In genomic region chr22:45503071-45503815, GRCh38 we compare ENCODE assay signal across 9 cellular contexts. TPM values are rescaled to one million over a fixed set of nuclear protein-coding genes. Genes with fewer than 3 reads are reported as not detected.
DNase-seq lines count a peak whose midpoint lies in the region; TF ChIP-seq lines count a peak whose summit lies in the region.
"Had no signal": no experiment of that assay in that cellular context is flagged by ENCODE, and none has a peak within 500 bp of the region (broad histone marks: within the 10 kb centered on the region; RNA-seq: fewer than 3 reads in every experiment).

No MANE protein-coding gene starts in this region.

- peaks cover 48% of the 10 kb centered on the region for H3K36me3 Mint-ChIP-seq in Caco-2 (ENCODE audit: insufficient read depth, unreplicated experiment)

- DNase-seq in Caco-2 = peak in 1 of 2 experiments; percentile 42
- peak; percentile 20 for DNase-seq in RWPE1 (ENCODE audit: low spot score)
- DNase-seq in fibroblast of villous mesenchyme (ENCODE audit: low read depth) = no peak
- DNase-seq in prostate gland (ENCODE audit: low spot score) = no peak
- DNase-seq in GOT3 (lab: John Stamatoyannopoulos, UW) = no peak
- DNase-seq in HPDE6-E6E7 (ENCODE audit: extremely low spot score) = no peak
- no peak for DNase-seq in NCI-H2196 (lab: John Stamatoyannopoulos, UW; ENCODE audit: unreplicated experiment)
- DNase-seq in NCI-H1092 treated with DMSO at 0.1 percent for 48 hours (lab: John Stamatoyannopoulos, UW) = no peak

- H3K27me3 ChIP-seq in Caco-2 (replicated peaks; ENCODE audit: control insufficient read depth, insufficient read depth, low read length) (no peaks in the 10 kb centered on the region), prostate gland (replicated peaks; ENCODE audit: insufficient read depth) (peaks cover 2% of the 10 kb centered on the region)

- peak overlapping the region; percentile 93 for H3K4me3 Mint-ChIP-seq in Caco-2 (ENCODE audit: unreplicated experiment)

- H3K27ac ChIP-seq in RWPE1 = peak overlapping the region; percentile 72
- peak overlapping the region; percentile 67 to 74 for H3K27ac ChIP-seq in prostate gland

- H3K27ac Mint-ChIP-seq in Caco-2 (ENCODE audit: unreplicated experiment) = peak overlapping the region; percentile 90

- H3K4me3 ChIP-seq in Caco-2 (ENCODE audit: low read depth, low read length) (peak overlapping the region; percentile 90), fibroblast of villous mesenchyme (ENCODE audit: low read depth, low read length) (peak overlapping the region; percentile 100), prostate gland (peak overlapping the region; percentile 46 to 48)

- TSS peak; percentile 58 for BruUV-seq in Caco-2 (replicated peaks; lab: Mats Ljungman, UMichigan)

- TF ChIP-seq CTCF in Caco-2 (IDR thresholded peaks at IDR 0.05; ENCODE audit: insufficient read depth in 1 of 2, low read depth in 1 of 2, low read length in 1 of 2, severe bottlenecking in 1 of 2, unreplicated experiment in 1 of 2) (no peak), RWPE1 (conservative IDR thresholded peaks at IDR 0.05; ENCODE audit: low read depth) (no peak), fibroblast of villous mesenchyme (IDR thresholded peaks at IDR 0.05; ENCODE audit: insufficient read depth, low read depth, low read length) (no peak), prostate gland (IDR thresholded peaks at IDR 0.05) (no peak)

- no peaks in the 10 kb centered on the region for H3K27me3 Mint-ChIP-seq in Caco-2 (ENCODE audit: insufficient read depth, unreplicated experiment)

- TF ChIP-seq POLR2A in prostate gland (IDR thresholded peaks at IDR 0.05) = no peak

- intact Hi-C loops in Caco-2 (cut with micrococcal nuclease; ENCODE audit: unreplicated experiment) (no loop called here), prostate gland (cut with DNase I) (no loop called here)

- POLR2A ChIA-PET in Caco-2 (lab: Charles Lee) (interaction anchor here (1.7 kb wide), 1 partner anchor 19 kb away, joined by 10 read pairs; no protein-coding TSS in a partner anchor), RWPE1 (lab: Yijun Ruan, JAX; ENCODE audit: low non-redundant PET) (no interaction called here)

- CTCF ChIA-PET in Caco-2 (lab: Charles Lee) = interaction anchor here (0.8 to 0.9 kb wide), 2 partner anchors 15 to 61 kb away, joined by 3 read pairs; no protein-coding TSS in a partner anchor
- CTCF ChIA-PET in RWPE1 (lab: Yijun Ruan, JAX) = interaction anchor here (0.7 to 0.9 kb wide), 2 partner anchors 16 to 51 kb away, joined by 3 read pairs; no protein-coding TSS in a partner anchor

- H3K4me1 ChIP-seq in Caco-2 = peaks cover 36% of the 10 kb centered on the region
- H3K4me1 ChIP-seq in prostate gland (replicated peaks) = no peaks in the 10 kb centered on the region

- H3K9me3 ChIP-seq in Caco-2 (no peaks in the 10 kb centered on the region), prostate gland (no peaks in the 10 kb centered on the region)

- WGBS in prostate gland = 20% methylated on average over 31 of the region's 51 CpGs

- H3K36me3 ChIP-seq in Caco-2 (ENCODE audit: control insufficient read depth, insufficient read depth, low read length) (no peaks in the 10 kb centered on the region; the same call in 1 of the 2 replicates), prostate gland (no peaks in the 10 kb centered on the region)

- peaks cover 19% of the 10 kb centered on the region for H3K4me1 Mint-ChIP-seq in Caco-2 (ENCODE audit: low read depth, unreplicated experiment)

- H3K9me3 Mint-ChIP-seq in Caco-2 (ENCODE audit: unreplicated experiment) = no peaks in the 10 kb centered on the region

RNA-seq across cellular contexts. Expression of gene FBLN1, which starts 0.6 kb away (rescaled TPM):
- total RNA-seq in Caco-2 (2022) (510 and 519 TPM in 2 replicates), fibroblast of villous mesenchyme (102 and 256 TPM in 2 replicates), prostate gland (100 to 1,000 TPM; 125 to 144 TPM)
- total RNA-seq: T-helper 1 cell treated with Interleukin-12 subunit alpha and Interleukin-12 subunit beta and Interleukin-4 antibody, amounts not matched to agents 30 ng/mL and 1 ng/mL, for 36 hours had no signal

Comparison
In these comparisons a context has a peak if more than half of its experiments do, and no peak if none do; other contexts are left out.
1. H3K4me3 ChIP-seq: peak in every context shown above with its lines; median percentile 100 in fibroblast of villous mesenchyme; 90 in Caco-2; 47 in prostate gland.